9 cellular contexts compared by ENCODE assay signal in the genomic region with DNA sequence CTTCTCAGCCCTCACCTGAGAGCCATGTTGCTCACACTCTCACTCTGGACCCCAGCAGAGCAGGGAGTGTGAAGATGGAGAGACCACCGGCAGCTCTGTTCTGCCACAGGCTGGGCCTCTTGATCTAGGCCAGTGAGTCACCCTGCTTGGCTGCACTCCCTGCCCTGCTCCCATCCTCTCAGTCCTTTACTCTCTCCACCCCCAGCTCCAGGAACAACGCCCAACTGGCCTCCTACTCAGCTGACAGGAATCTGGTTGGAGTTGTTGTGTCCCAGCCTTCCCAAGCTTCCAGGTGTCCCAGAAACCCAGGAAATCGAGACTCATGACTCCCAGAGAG. TPM values are rescaled to one million over a fixed set of nuclear protein-coding genes. Genes with fewer than 3 reads are reported as not detected.
DNase-seq lines count a peak whose midpoint lies in the region; ATAC-seq and TF ChIP-seq lines count a peak whose summit lies in the region.
"Had no signal": no experiment of that assay in that cellular context is flagged by ENCODE, and none has a peak within 500 bp of the region (broad histone marks: within the 10 kb centered on the region; RNA-seq: fewer than 3 reads in every experiment).

A gene with protein sequence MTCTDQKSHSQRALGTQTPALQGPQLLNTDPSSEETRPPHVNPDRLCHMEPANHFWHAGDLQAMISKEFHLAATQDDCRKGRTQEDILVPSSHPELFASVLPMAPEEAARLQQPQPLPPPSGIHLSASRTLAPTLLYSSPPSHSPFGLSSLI (plus strand): TSS at position 261 of the 337 bp plus-strand sequence. CDS start 14,833 bp downstream, outside the sequence.

- TF ChIP-seq POLR2A in thyroid gland (IDR thresholded peaks at IDR 0.05), result no peak

- intact Hi-C loops in thyroid gland (cut with DNase I), result no loop called here

- DNase-seq in HT1080 (ENCODE audit: low read depth) (peak; percentile 96), dedifferentiated amniotic fluid mesenchymal stem cell (ENCODE audit: extremely low spot score) (peak; percentile 95), lung (ENCODE audit: low spot score) (peak; percentile 76), thyroid gland (peak; percentile 90 to 91), UCSD-AML1 (lab: John Stamatoyannopoulos, UW; ENCODE audit: unreplicated experiment) (no peak), NCI-H748 (lab: John Stamatoyannopoulos, UW; ENCODE audit: unreplicated experiment) (no peak)

- peak; percentile 86 for ATAC-seq in lung (ENCODE audit: insufficient read depth, low FRiP score)
- no peak for ATAC-seq in GM18519 (IDR thresholded peaks at IDR 0.05; ENCODE audit: low FRiP score, unreplicated experiment)
- ATAC-seq in GM18858 (IDR thresholded peaks at IDR 0.05; ENCODE audit: unreplicated experiment), result no peak

- no peak for TF ChIP-seq CTCF in lung (IDR thresholded peaks at IDR 0.05; ENCODE audit: control extremely low read depth, extremely low read depth)
- TF ChIP-seq CTCF in thyroid gland (IDR thresholded peaks at IDR 0.05), result no peak

- peak within 1 kb of the TSS in 1 of 2 donors; percentile 71 for H3K27ac ChIP-seq in lung (ENCODE audit: low read depth in 1 of 2, low read length in 1 of 2)
- peak within 1 kb of the TSS; percentile 65 to 82 (median 78) for H3K27ac ChIP-seq in thyroid gland
- H3K27ac ChIP-seq: HL-60 had no signal

- H3K4me3 ChIP-seq in lung, result no peak within 1 kb of the TSS
- peak within 1 kb of the TSS in 1 of 3 donors; percentile 19 for H3K4me3 ChIP-seq in thyroid gland (replicated peaks in 1 of 3)

- H3K36me3 ChIP-seq in lung (ENCODE audit: control insufficient read depth in 2 of 2, insufficient read depth in 2 of 2, low read length in 2 of 2) (no peaks in the 10 kb centered on the region), thyroid gland (no peaks in the 10 kb centered on the region)

- 26 to 37% methylated on average over 3 of the region's 3 CpGs for WGBS in lung, 2 donors
- 16 to 18% methylated on average over 3 of the region's 3 CpGs for WGBS in thyroid gland, 2 donors

- peaks cover 0 to 18% of the 10 kb centered on the region in 2 donors for H3K4me1 ChIP-seq in lung (ENCODE audit: control insufficient read depth in 2 of 2, insufficient read depth in 2 of 2, low read length in 2 of 2)
- peaks cover 16 to 42% of the 10 kb centered on the region in 2 donors for H3K4me1 ChIP-seq in thyroid gland

- H3K9me3 ChIP-seq in lung (ENCODE audit: control insufficient read depth in 2 of 2, insufficient read depth in 1 of 2, low read length in 1 of 2) (no peaks in the 10 kb centered on the region), thyroid gland (no peaks in the 10 kb centered on the region)

- no peaks in the 10 kb centered on the region for H3K27me3 ChIP-seq in lung (ENCODE audit: control insufficient read depth, insufficient read depth)
- H3K27me3 ChIP-seq in thyroid gland, result no peaks in the 10 kb centered on the region

RNA-seq across cellular contexts. Expression of the gene that starts here (rescaled TPM):
- 0.64 and 0.80 TPM in 2 replicates for total RNA-seq in HT1080 (2014; rRNA removed; shearing (Covaris generic))
- 1.5 and 1.9 TPM in 2 replicates for polyA plus RNA-seq in HT1080 (2015; cell fraction: cytosol; rRNA removed)
- polyA plus RNA-seq in HT1080 (2015; cell fraction: nucleus; rRNA removed), result 5.0 and 6.2 TPM in 2 replicates
- 1 to 10 TPM; 1.1 to 2.6 TPM for total RNA-seq in lung
- 10 to 100 TPM in 1 of 2 donors, 1 to 10 TPM in 1; 2.3 to 10.8 TPM for polyA plus RNA-seq in lung
- 1 to 10 TPM; 1.6 to 3.8 (median 2.4) TPM for total RNA-seq in thyroid gland

Comparison
In these comparisons a context has a peak if more than half of its experiments do, and no peak if none do; other contexts are left out.
1. DNase-seq: peak in HT1080 (single experiment), dedifferentiated amniotic fluid mesenchymal stem cell (single experiment), lung (single experiment) and thyroid gland (2 of 2); none in UCSD-AML1 (single experiment) and NCI-H748 (single experiment).